ENCODE assay signal across 10 cellular contexts in the genomic region with DNA sequence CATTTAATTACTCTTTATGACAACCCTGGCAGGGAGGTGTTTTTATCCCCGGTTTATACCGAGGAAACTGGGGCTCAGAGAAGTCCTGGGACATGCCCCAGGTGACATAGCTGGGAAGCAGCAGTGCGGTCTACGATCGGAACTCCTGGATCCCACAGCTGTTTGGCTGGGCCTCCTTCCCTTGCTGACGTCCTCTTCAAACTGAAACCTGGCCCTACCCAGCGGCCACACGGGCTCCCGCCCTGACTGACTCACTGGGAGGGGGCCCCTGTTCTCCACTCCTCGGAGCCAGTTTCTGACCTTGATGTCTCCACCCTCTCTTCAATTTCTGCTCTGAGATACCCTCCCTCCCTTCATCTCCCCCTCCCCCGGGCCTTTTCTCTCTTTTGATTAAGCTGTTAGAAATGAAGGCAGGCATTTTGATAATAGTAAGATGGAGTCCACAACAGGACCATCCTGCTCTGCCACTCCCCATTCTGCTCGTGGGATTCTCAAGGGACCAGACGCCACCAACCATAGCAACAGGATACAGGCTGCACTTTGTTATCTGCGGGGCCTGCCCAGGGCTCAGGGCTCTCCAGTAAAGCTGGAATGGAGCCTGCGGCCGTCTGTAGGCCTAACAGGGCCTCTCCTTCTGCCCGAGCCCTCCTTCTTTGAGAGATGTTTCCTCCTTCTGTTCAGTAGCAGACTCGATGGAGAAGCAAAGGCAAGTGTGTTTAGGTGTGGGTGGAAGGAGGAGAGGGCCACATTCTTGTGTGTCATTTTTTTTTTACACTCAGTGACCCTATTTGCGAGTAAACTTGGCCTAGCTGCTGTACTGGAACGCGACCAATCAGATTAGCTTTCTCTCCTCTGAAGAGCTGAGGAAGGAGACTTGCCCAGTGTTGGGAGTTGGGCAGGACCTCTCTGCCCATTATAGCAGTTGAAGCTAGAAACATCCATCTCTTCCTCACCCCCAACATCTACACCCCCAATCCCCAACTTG. TPM values are rescaled to one million over a fixed set of nuclear protein-coding genes. Genes with fewer than 3 reads are reported as not detected.
A peak's percentile ranks its signal among the peaks of the same experiment; 100 is the strongest.
DNase-seq lines count a peak whose midpoint lies in the region; ATAC-seq and TF ChIP-seq lines count a peak whose summit lies in the region.
"Had no signal": no experiment of that assay in that cellular context is flagged by ENCODE, and none has a peak within 500 bp of the region (broad histone marks: within the 10 kb centered on the region; RNA-seq: fewer than 3 reads in every experiment).

No MANE protein-coding gene starts in this region.

- H2AFZ ChIP-seq in PC-9, result no peak overlapping the region; the same call in 1 of the 2 replicates

- H3K4me1 Mint-ChIP-seq in activated T-helper 17 cell treated with anti-CD3 and anti-CD28 coated beads, Interleukin-2, amount 50 U/mL, for 72 hours, result no peaks in the 10 kb centered on the region

- H3K9me3 ChIP-seq in PC-9 (ENCODE audit: insufficient read depth, low read depth) (no peaks in the 10 kb centered on the region), prostate gland (no peaks in the 10 kb centered on the region)

- no peak for TF ChIP-seq POLR2A in prostate gland (IDR thresholded peaks at IDR 0.05)

- no peak overlapping the region for H3K27ac Mint-ChIP-seq in activated T-helper 17 cell treated with anti-CD3 and anti-CD28 coated beads, Interleukin-2, amount 50 U/mL, for 72 hours
- H3K27ac Mint-ChIP-seq: dendritic cell treated with granulocyte-macrophage colony-stimulating factor and Interleukin-4, amounts not matched to agents 40 ng/mL and 50 ng/mL, for 4 days had no signal

- no peaks in the 10 kb centered on the region for H3K9me2 ChIP-seq in PC-9 (ENCODE audit: insufficient read depth)

- ATAC-seq in foreskin keratinocyte (peak; percentile 94), GM18858 (IDR thresholded peaks at IDR 0.05; ENCODE audit: unreplicated experiment) (no peak), HG03095 (IDR thresholded peaks at IDR 0.05; ENCODE audit: unreplicated experiment) (no peak), HG03571 (IDR thresholded peaks at IDR 0.05; ENCODE audit: unreplicated experiment) (no peak)
- no peak for ATAC-seq in activated T-helper 17 cell treated with anti-CD3 and anti-CD28 coated beads, Interleukin-2, amount 50 U/mL, for 72 hours (replicated peaks)

- H3F3A ChIP-seq in PC-9 (ENCODE audit: insufficient read depth, low read depth), result peaks cover 42% of the 10 kb centered on the region

- H3K27me3 ChIP-seq in PC-9 (ENCODE audit: insufficient read depth, low read depth) (no peaks in the 10 kb centered on the region), foreskin keratinocyte (no peaks in the 10 kb centered on the region), prostate gland (replicated peaks; ENCODE audit: insufficient read depth) (no peaks in the 10 kb centered on the region)

- H3K27ac ChIP-seq in PC-9, result peak overlapping the region; percentile 73
- H3K27ac ChIP-seq in foreskin keratinocyte, result peak overlapping the region; percentile 100
- peak overlapping the region; percentile 82 to 92 for H3K27ac ChIP-seq in prostate gland
- H3K27ac ChIP-seq: HL-60 had no signal

- H3K9me3 Mint-ChIP-seq in activated T-helper 17 cell treated with anti-CD3 and anti-CD28 coated beads, Interleukin-2, amount 50 U/mL, for 72 hours, result no peaks in the 10 kb centered on the region
- H3K9me3 Mint-ChIP-seq: dendritic cell treated with granulocyte-macrophage colony-stimulating factor and Interleukin-4, amounts not matched to agents 40 ng/mL and 50 ng/mL, for 4 days had no signal

- H3K27me3 Mint-ChIP-seq in activated T-helper 17 cell treated with anti-CD3 and anti-CD28 coated beads, Interleukin-2, amount 50 U/mL, for 72 hours, result peaks cover 25% of the 10 kb centered on the region

- H3K4me1 ChIP-seq in PC-9 (replicated peaks; ENCODE audit: insufficient read depth) (peaks cover 62% of the 10 kb centered on the region), foreskin keratinocyte (peaks cover 23% of the 10 kb centered on the region), prostate gland (replicated peaks) (peaks cover 17% of the 10 kb centered on the region)

- no peak for TF ChIP-seq CTCF in PC-9 (conservative IDR thresholded peaks at IDR 0.05)
- TF ChIP-seq CTCF in foreskin keratinocyte (conservative IDR thresholded peaks at IDR 0.05), result no peak
- TF ChIP-seq CTCF in prostate gland (IDR thresholded peaks at IDR 0.05), result no peak

- H3K4me3 ChIP-seq in PC-9 (peak overlapping the region; percentile 35; the same call in 1 of the 2 replicates), prostate gland (no peak overlapping the region)

- no peaks in the 10 kb centered on the region for H3K36me3 Mint-ChIP-seq in activated T-helper 17 cell treated with anti-CD3 and anti-CD28 coated beads, Interleukin-2, amount 50 U/mL, for 72 hours (ENCODE audit: low read depth)

- CTCF ChIA-PET in PC-9 (lab: Charles Lee), result interaction anchor here (0.6 kb wide), 2 partner anchors 15 to 140 kb away, joined by 4 to 7 read pairs; no protein-coding TSS in a partner anchor

- no peak overlapping the region for H3K4me3 Mint-ChIP-seq in activated T-helper 17 cell treated with anti-CD3 and anti-CD28 coated beads, Interleukin-2, amount 50 U/mL, for 72 hours
- H3K4me3 Mint-ChIP-seq: dendritic cell treated with granulocyte-macrophage colony-stimulating factor and Interleukin-4, amounts not matched to agents 40 ng/mL and 50 ng/mL, for 4 days had no signal

- intact Hi-C loops in PC-9 (cut with micrococcal nuclease; ENCODE audit: unreplicated experiment) (loop anchor here (5.0 to 10.0 kb wide), 2 partner anchors 138 to 295 kb away; no protein-coding TSS in a partner anchor), prostate gland (cut with DNase I) (loop anchor here (10.0 kb wide), 1 partner anchor 395 kb away; a partner anchor contains a TSS)

- no peaks in the 10 kb centered on the region for H3K79me2 ChIP-seq in PC-9 (ENCODE audit: low read depth)

- no TSS peak for BruUV-seq in PC-9 (replicated peaks; lab: Mats Ljungman, UMichigan)

- no peaks in the 10 kb centered on the region for H4K20me1 ChIP-seq in PC-9 (ENCODE audit: insufficient read depth)

- 26% methylated on average over 21 of the region's 21 CpGs for WGBS in prostate gland

- no peaks in the 10 kb centered on the region for H3K36me3 ChIP-seq in PC-9 (ENCODE audit: low read depth)
- H3K36me3 ChIP-seq in prostate gland, result no peaks in the 10 kb centered on the region

- POLR2A ChIA-PET in PC-9 (lab: Charles Lee; ENCODE audit: unreplicated experiment), result interaction anchor here (0.7 kb wide), 1 partner anchor 12 kb away, joined by 34 read pairs; no protein-coding TSS in a partner anchor

- peak overlapping the region; percentile 73 for H3K4me2 ChIP-seq in PC-9

- peak; percentile 28 for DNase-seq in EH (ENCODE audit: low read depth)
- peak; percentile 84 to 88 for DNase-seq in PC-9
- DNase-seq in foreskin keratinocyte, result peak; percentile 74 to 92
- DNase-seq in prostate gland (ENCODE audit: low spot score), result peak; percentile 82

RNA-seq across cellular contexts. Expression of a gene that starts 8.7 kb away (rescaled TPM):
- total RNA-seq in PC-9 (2021), result 4.2 and 5.0 TPM in 2 replicates
- total RNA-seq in foreskin keratinocyte, result 6.5 and 6.6 TPM in 2 replicates
- polyA plus RNA-seq in foreskin keratinocyte, result 2.9 and 3.7 TPM in 2 replicates
- total RNA-seq in prostate gland, result 10 to 100 TPM; 13.3 to 15.1 TPM
- total RNA-seq in activated T-helper 17 cell treated with anti-CD3 and anti-CD28 coated beads, Interleukin-2, amount 50 U/mL, for 72 hours, result under 1 TPM; 0.06 to 0.77 TPM

Comparison
In these comparisons a context has a peak if more than half of its experiments do, and no peak if none do; other contexts are left out.
1. DNase-seq: peak in every context shown above with its lines; median percentile 86 in PC-9; 83 in foreskin keratinocyte; 82 in prostate gland; 28 in EH.